Comparison of ENCODE assay signal across 12 cellular contexts in the genomic region with DNA sequence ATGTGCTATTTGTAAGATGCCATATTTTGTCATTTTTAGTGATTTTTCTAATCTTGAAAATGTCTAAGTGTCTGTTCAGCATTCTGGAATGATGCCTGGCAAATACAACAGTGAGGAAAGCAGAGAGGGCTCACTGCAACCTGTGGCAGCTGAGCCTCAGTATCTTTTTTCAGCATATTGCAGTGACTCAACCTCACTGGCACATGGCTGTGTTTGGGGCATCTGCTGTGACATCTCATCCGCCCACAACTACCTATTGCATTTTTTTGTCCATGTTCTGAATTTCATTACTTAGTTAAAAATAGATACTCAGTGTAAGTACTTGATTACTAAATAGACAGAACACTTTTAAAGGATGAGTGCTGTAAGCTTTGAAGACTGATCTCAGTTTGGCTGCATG. TPM values are rescaled to one million over a fixed set of nuclear protein-coding genes. Genes with fewer than 3 reads are reported as not detected.
DNase-seq lines count a peak whose midpoint lies in the region; ATAC-seq and TF ChIP-seq lines count a peak whose summit lies in the region.
"Had no signal": no experiment of that assay in that cellular context is flagged by ENCODE, and none has a peak within 500 bp of the region (broad histone marks: within the 10 kb centered on the region; RNA-seq: fewer than 3 reads in every experiment).

No MANE protein-coding gene starts in this region.

- H3K27me3 Mint-ChIP-seq in activated naive CD8-positive, alpha-beta T cell treated with anti-CD3 and anti-CD28 coated beads, Interleukin-2, amount 50 U/mL, for 24 hours: no peaks in the 10 kb centered on the region

- H3K27ac Mint-ChIP-seq in activated naive CD8-positive, alpha-beta T cell treated with anti-CD3 and anti-CD28 coated beads, Interleukin-2, amount 50 U/mL, for 24 hours: peak overlapping the region; percentile 86
- H3K27ac Mint-ChIP-seq: nephron progenitor cell had no signal

- peaks cover 7% of the 10 kb centered on the region for H3K9me3 Mint-ChIP-seq in activated naive CD8-positive, alpha-beta T cell treated with anti-CD3 and anti-CD28 coated beads, Interleukin-2, amount 50 U/mL, for 24 hours
- H3K9me3 Mint-ChIP-seq: nephron progenitor cell had no signal

- intact Hi-C loops in mucosa of descending colon (cut with DNase I, micrococcal nuclease): no loop called here

- ATAC-seq in activated CD4-positive, CD25-positive, alpha-beta regulatory T cell treated with anti-CD3 and anti-CD28 coated beads, Interleukin-2, amount 50 U/mL, for 24 hours: peak; percentile 65 to 70
- peak; percentile 83 for ATAC-seq in activated naive CD8-positive, alpha-beta T cell treated with anti-CD3 and anti-CD28 coated beads, Interleukin-2, amount 50 U/mL, for 24 hours
- no peak for ATAC-seq in mucosa of descending colon
- ATAC-seq: A549 had no signal

- H3K9me3 ChIP-seq in mucosa of descending colon: no peaks in the 10 kb centered on the region
- H3K9me3 ChIP-seq: A549, thoracic aorta had no signal

- H3K36me3 Mint-ChIP-seq in activated naive CD8-positive, alpha-beta T cell treated with anti-CD3 and anti-CD28 coated beads, Interleukin-2, amount 50 U/mL, for 24 hours (ENCODE audit: low read depth): peaks cover 62% of the 10 kb centered on the region

- no peak overlapping the region for H3K4me3 Mint-ChIP-seq in activated naive CD8-positive, alpha-beta T cell treated with anti-CD3 and anti-CD28 coated beads, Interleukin-2, amount 50 U/mL, for 24 hours
- H3K4me3 Mint-ChIP-seq: nephron progenitor cell had no signal

- H3K4me3 ChIP-seq in mucosa of descending colon: no peak overlapping the region
- H3K4me3 ChIP-seq: A549, thoracic aorta had no signal

- H3K4me1 Mint-ChIP-seq in activated naive CD8-positive, alpha-beta T cell treated with anti-CD3 and anti-CD28 coated beads, Interleukin-2, amount 50 U/mL, for 24 hours: peaks cover 82% of the 10 kb centered on the region
- H3K4me1 Mint-ChIP-seq: nephron progenitor cell had no signal

- no peak for DNase-seq in activated CD4-positive, CD25-positive, alpha-beta regulatory T cell treated with anti-CD3 and anti-CD28 coated beads, Interleukin-2, amount 50 U/mL, for 72 hours
- DNase-seq in NCI-H2171 (lab: John Stamatoyannopoulos, UW) (peak; percentile 2), mucosa of descending colon (no peak), midbrain (lab: John Stamatoyannopoulos, UW) (no peak), COR-L47 (lab: John Stamatoyannopoulos, UW) (no peak)
- DNase-seq in activated naive CD8-positive, alpha-beta T cell treated with anti-CD3 and anti-CD28 coated beads, Interleukin-2, amount 50 U/mL, for 24 hours: peak; percentile 34
- peak; percentile 21 to 29 for DNase-seq in stimulated activated CD4-positive, alpha-beta T cell treated with anti-CD3 and anti-CD28 coated beads, Interleukin-15, amount 100 ng/mL, for 48 hours (ENCODE audit: low read depth in 2 of 2)
- DNase-seq: NCI-H69, nephron progenitor cell had no signal

- no peak for TF ChIP-seq CTCF in mucosa of descending colon (IDR thresholded peaks at IDR 0.05)

- H3K4me1 ChIP-seq in mucosa of descending colon (ENCODE audit: low read depth): no peaks in the 10 kb centered on the region

- no peaks in the 10 kb centered on the region for H3K36me3 ChIP-seq in mucosa of descending colon (ENCODE audit: low read depth)

RNA-seq across cellular contexts. Expression of gene BABAM2, which starts 10.7 kb away (rescaled TPM):
- 10 to 100 TPM; 34.8 to 42.4 (median 41.3) TPM for total RNA-seq in mucosa of descending colon

RNA-seq across cellular contexts. Expression of gene RBKS, which starts 11.0 kb away (rescaled TPM):
- 10 to 100 TPM in 2 of 3 donors, 1 to 10 TPM in 1; 5.9 to 10.6 (median 10.3) TPM for total RNA-seq in mucosa of descending colon

Comparison
In these comparisons a context has a peak if more than half of its experiments do, and no peak if none do; other contexts are left out.
1. DNase-seq: peak in NCI-H2171 (single experiment), activated naive CD8-positive, alpha-beta T cell treated with anti-CD3 and anti-CD28 coated beads, Interleukin-2, amount 50 U/mL, for 24 hours (single experiment) and stimulated activated CD4-positive, alpha-beta T cell treated with anti-CD3 and anti-CD28 coated beads, Interleukin-15, amount 100 ng/mL, for 48 hours (2 of 2); none in activated CD4-positive, CD25-positive, alpha-beta regulatory T cell treated with anti-CD3 and anti-CD28 coated beads, Interleukin-2, amount 50 U/mL, for 72 hours (single experiment), mucosa of descending colon (0 of 3), midbrain (single experiment) and COR-L47 (single experiment).